ENCODE assay signal across 8 cellular contexts in the genomic region with DNA sequence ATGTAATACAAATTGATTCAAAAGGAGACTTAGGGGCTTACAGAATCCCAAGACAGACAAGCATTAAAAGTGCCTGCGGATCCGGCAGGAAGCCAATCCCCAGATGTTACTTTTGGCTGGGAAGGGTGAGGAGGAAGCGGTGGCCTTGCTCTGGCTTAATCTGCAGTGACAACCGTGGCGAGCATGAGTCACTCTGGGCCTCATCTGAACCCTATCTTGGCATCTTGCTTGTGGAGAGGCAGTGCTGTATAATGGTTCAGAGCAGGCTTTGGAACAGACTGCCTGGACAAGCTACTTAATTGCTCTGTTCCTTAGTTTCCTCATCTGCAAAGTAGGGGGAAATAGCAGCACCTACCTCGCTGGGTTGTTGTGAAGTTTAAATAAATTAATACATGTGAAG.
A peak's percentile ranks its signal among the peaks of the same experiment; 100 is the strongest.
DNase-seq lines count a peak whose midpoint lies in the region; ATAC-seq and TF ChIP-seq lines count a peak whose summit lies in the region.

No MANE protein-coding gene starts in this region.

- no peak for TF ChIP-seq POLR2A in GM18505 (IDR thresholded peaks at IDR 0.05; ENCODE audit: borderline replicate concordance, extremely low read depth, insufficient read depth, insufficient read length)

- intact Hi-C loops in A673 (cut with micrococcal nuclease; ENCODE audit: unreplicated experiment) = no loop called here
- intact Hi-C loops in Right ventricle myocardium inferior (cut with DNase I) = no loop called here

- no peaks in the 10 kb centered on the region for H3K9me3 ChIP-seq in A673 (ENCODE audit: low read depth, low read length, poor library complexity, severe bottlenecking)

- H3K27me3 ChIP-seq in A673 (replicated peaks; ENCODE audit: insufficient read depth, low read depth, low read length, poor library complexity) = no peaks in the 10 kb centered on the region

- no TSS peak for BruUV-seq in A673 (replicated peaks; lab: Mats Ljungman, UMichigan)

- TF ChIP-seq CTCF in A673 (conservative IDR thresholded peaks at IDR 0.05; ENCODE audit: low read depth, low read length) = no peak

- no peak overlapping the region for H3K4me3 ChIP-seq in A673 (ENCODE audit: low read depth, low read length, poor library complexity, severe bottlenecking)

- POLR2A ChIA-PET in A673 (lab: Charles Lee; ENCODE audit: low non-redundant PET) = no interaction called here

- H3K27ac ChIP-seq in A673 (ENCODE audit: low read depth, low read length, poor library complexity, severe bottlenecking) = peak overlapping the region; percentile 66

- peaks cover 56% of the 10 kb centered on the region for H3K4me1 ChIP-seq in A673 (ENCODE audit: insufficient read depth, low read length, poor library complexity, severe bottlenecking)

- CTCF ChIA-PET in A673 (lab: Charles Lee) = interaction anchor here (0.6 kb wide), 1 partner anchor 753 kb away, joined by 3 read pairs; no protein-coding TSS in a partner anchor

- DNase-seq in A673 (ENCODE audit: low spot score) = peak; percentile 93
- peak in 69 of 76 experiments; percentile 2 to 79 (median 40) for DNase-seq in HUDEP-2 (lab: John Stamatoyannopoulos, UW; ENCODE audit: unreplicated experiment in 76 of 76)
- peak in 2 of 3 experiments; percentile 26 to 33 for DNase-seq in activated CD8-positive, alpha-beta memory T cell treated with anti-CD3 and anti-CD28 coated beads for 48 hours (ENCODE audit: low read depth in 2 of 3, low spot score in 2 of 3)
- DNase-seq in Right ventricle myocardium inferior (ENCODE audit: missing footprints) = peak; percentile 85
- peak; percentile 15 for DNase-seq in stimulated activated CD4-positive, alpha-beta T cell treated with anti-CD3 and anti-CD28 coated beads, Interleukin-4, amount 100 ng/mL, for 1 hour

- no peaks in the 10 kb centered on the region for H3K36me3 ChIP-seq in A673 (ENCODE audit: insufficient read depth, low read length, poor library complexity, severe bottlenecking)

- ATAC-seq in Right ventricle myocardium inferior = peak; percentile 95
- ATAC-seq in GM21390 (IDR thresholded peaks at IDR 0.05; ENCODE audit: unreplicated experiment) = no peak
- ATAC-seq in GM18520 (IDR thresholded peaks at IDR 0.05; ENCODE audit: unreplicated experiment) = no peak
- ATAC-seq in GM18505 (IDR thresholded peaks at IDR 0.05; ENCODE audit: unreplicated experiment) = no peak

Comparison
In these comparisons a context has a peak if more than half of its experiments do, and no peak if none do; other contexts are left out.
1. DNase-seq: peak in every context shown above with its lines; median percentile 93 in A673; 85 in Right ventricle myocardium inferior; 40 in HUDEP-2; 30 in activated CD8-positive, alpha-beta memory T cell treated with anti-CD3 and anti-CD28 coated beads for 48 hours; 15 in stimulated activated CD4-positive, alpha-beta T cell treated with anti-CD3 and anti-CD28 coated beads, Interleukin-4, amount 100 ng/mL, for 1 hour.